ENCODE assay signal across 1 cellular context in genomic region chr3:14608298-14608697, GRCh38.
TF ChIP-seq lines count a peak whose summit lies in the region.

No MANE protein-coding gene starts in this region.

TF ChIP-seq in K562, 482 proteins besides CTCF, POLR2A, EP300 and RAD21:
- no peak for TF ChIP-seq HCFC1 (IDR thresholded peaks at IDR 0.05; ENCODE audit: low read depth, low read length)
- no peak for TF ChIP-seq BCL6 (CRISPR knock-in tag; IDR thresholded peaks at IDR 0.05)
- TF ChIP-seq ZNF518B (CRISPR knock-in tag; IDR thresholded peaks at IDR 0.05): no peak
- no peak for TF ChIP-seq ZBTB1 (CRISPR knock-in tag; IDR thresholded peaks at IDR 0.05; ENCODE audit: borderline replicate concordance, low read depth)
- no peak for TF ChIP-seq JUN (IDR thresholded peaks at IDR 0.05; ENCODE audit: borderline replicate concordance, low read depth, low read length)
- no peak for TF ChIP-seq JUN (CRISPR knock-in tag; IDR thresholded peaks at IDR 0.05; ENCODE audit: borderline replicate concordance)
- no peak for TF ChIP-seq PHF8 (IDR thresholded peaks at IDR 0.05; ENCODE audit: borderline replicate concordance, low read length)
TF ChIP-seq in K562: peak in this region for 0.
